ENCODE assay signal across 25 cellular contexts in genomic region chr6:15362274-15363160, GRCh38.
DNase-seq lines count a peak whose midpoint lies in the region; ATAC-seq and TF ChIP-seq lines count a peak whose summit lies in the region.
"Had no signal": no experiment of that assay in that cellular context is flagged by ENCODE, and none has a peak within 500 bp of the region (broad histone marks: within the 10 kb centered on the region; RNA-seq: fewer than 3 reads in every experiment).

No MANE protein-coding gene starts in this region.

- no peak for TF ChIP-seq CTCF in coronary artery (IDR thresholded peaks at IDR 0.05)
- TF ChIP-seq CTCF in neutrophil (IDR thresholded peaks at IDR 0.05) = no peak

- ATAC-seq in GM21526 (IDR thresholded peaks at IDR 0.05; ENCODE audit: low FRiP score, unreplicated experiment) = no peak
- ATAC-seq: CD8-positive, alpha-beta T cell; left ventricle myocardium superior; Panc1; stimulated activated naive B cell treated with anti-CD40 and anti-IgM and Interleukin-4, amounts not matched to agents 10 μg/mL and 1 μg/mL and 100 μg/mL, for 72 hours; T-cell had no signal

- H3K27ac ChIP-seq in coronary artery = no peak overlapping the region
- H3K27ac ChIP-seq in neutrophil = peak overlapping the region; percentile 57
- H3K27ac ChIP-seq: testis, uterus had no signal

- no peaks in the 10 kb centered on the region for H3K9me3 ChIP-seq in neutrophil
- H3K9me3 ChIP-seq: testis, uterus had no signal

- H3K27me3 ChIP-seq in neutrophil (no peaks in the 10 kb centered on the region), H7 (ENCODE audit: control insufficient read depth, insufficient read depth, low read length) (no peaks in the 10 kb centered on the region)
- H3K27me3 ChIP-seq: testis, uterus had no signal

- peak; percentile 19 to 28 for DNase-seq in Kasumi-1 (lab: John Stamatoyannopoulos, UW)
- peak; percentile 8 for DNase-seq in coronary artery (ENCODE audit: low spot score)
- DNase-seq in activated naive CD4-positive, alpha-beta T cell treated with Interleukin-2 at 50 U/mL for 16 hours = no peak
- DNase-seq in H7 = no peak
- DNase-seq: activated naive CD4-positive, alpha-beta T cell treated with anti-CD3 and anti-CD28 coated beads, Interleukin-2, amount 10 ng/mL, durations not matched to agents 7 days and 5 days; activated T-cell treated with anti-CD3 and anti-CD28 coated beads, Interleukin-2, amount 50 U/mL, for 48 hours; anterior cingulate cortex; CD8-positive, alpha-beta T cell; DMS153; GDM1; IMR-90; left ventricle myocardium superior; MV-4-11; NCI-H1694 treated with DMSO at 0.1 percent for 48 hours; NCI-H446 treated with DMSO at 0.1 percent for 48 hours; NK-92 treated with Interleukin-12 subunit alpha and Interleukin-12 subunit beta, amount 100 ng/mL, for 24 hours; stimulated activated naive B cell treated with anti-CD40 and anti-IgM and Interleukin-4, amounts not matched to agents 10 μg/mL and 1 μg/mL and 100 μg/mL, for 72 hours; T-cell; testis; uterus had no signal

- peaks cover 65 to 81% of the 10 kb centered on the region in 2 experiments for H3K4me1 ChIP-seq in neutrophil (ENCODE audit: control insufficient read depth in 1 of 2, insufficient read depth in 1 of 2, low read depth in 1 of 2, low read length in 1 of 2)
- H3K4me1 ChIP-seq: testis, uterus had no signal

- no peaks in the 10 kb centered on the region for H3K36me3 ChIP-seq in neutrophil
- H3K36me3 ChIP-seq in H7 (replicated peaks; ENCODE audit: control insufficient read depth, insufficient read depth, low read length) = peaks cover 2% of the 10 kb centered on the region
- H3K36me3 ChIP-seq: uterus had no signal

- peak overlapping the region; percentile 43; the same call in 1 of the 2 replicates for H3K4me3 ChIP-seq in GM08714 (ENCODE audit: low read length)
- H3K4me3 ChIP-seq in coronary artery = no peak overlapping the region
- H3K4me3 ChIP-seq in neutrophil (ENCODE audit: low read depth in 1 of 2, low read length in 1 of 2) = no peak overlapping the region
- H3K4me3 ChIP-seq in H7 (ENCODE audit: insufficient read depth, low read depth, low read length) = no peak overlapping the region
- H3K4me3 ChIP-seq: smooth muscle cell, testis, uterus had no signal

Comparison
In these comparisons a context has a peak if more than half of its experiments do, and no peak if none do; other contexts are left out.
1. DNase-seq: peak in Kasumi-1 (2 of 2) and coronary artery (single experiment); none in activated naive CD4-positive, alpha-beta T cell treated with Interleukin-2 at 50 U/mL for 16 hours (single experiment) and H7 (single experiment).